1 cellular context compared by ENCODE assay signal in genomic region chr1:2968471-2968881, GRCh38.
TF ChIP-seq lines count a peak whose summit lies in the region.

No MANE protein-coding gene starts in this region.

TF ChIP-seq in GM23338, 12 proteins besides CTCF, POLR2A, EP300 and RAD21 (continued from another document):
- TF ChIP-seq ZNF462 (CRISPR knock-in tag; IDR thresholded peaks at IDR 0.05) (no peak), EZH2 (IDR thresholded peaks at IDR 0.05; ENCODE audit: low read depth, unreplicated experiment) (no peak), ZNF331 (CRISPR knock-in tag; IDR thresholded peaks at IDR 0.05; ENCODE audit: low read depth) (no peak), NANOG (IDR thresholded peaks at IDR 0.05; ENCODE audit: borderline replicate concordance) (no peak), POLR2AphosphoS5 (IDR thresholded peaks at IDR 0.05; ENCODE audit: low read depth) (no peak), ETS1 (IDR thresholded peaks at IDR 0.05) (no peak), STAT1 (IDR thresholded peaks at IDR 0.05; ENCODE audit: unreplicated experiment) (no peak), JUNB (IDR thresholded peaks at IDR 0.05; ENCODE audit: unreplicated experiment) (no peak), REST (IDR thresholded peaks at IDR 0.05; ENCODE audit: unreplicated experiment) (no peak), EZH2phosphoT487 (IDR thresholded peaks at IDR 0.05; ENCODE audit: unreplicated experiment) (no peak)
